Comparison of ENCODE assay signal across 9 cellular contexts in genomic region chr11:122756417-122756816, GRCh38.
DNase-seq lines count a peak whose midpoint lies in the region; ATAC-seq lines count a peak whose summit lies in the region.
"Had no signal": no experiment of that assay in that cellular context is flagged by ENCODE, and none has a peak within 500 bp of the region (broad histone marks: within the 10 kb centered on the region; RNA-seq: fewer than 3 reads in every experiment).

No MANE protein-coding gene starts in this region.

- no peaks in the 10 kb centered on the region for H3K9me3 Mint-ChIP-seq in naive thymus-derived CD4-positive, alpha-beta T cell

- H3K36me3 ChIP-seq in naive thymus-derived CD4-positive, alpha-beta T cell (ENCODE audit: control insufficient read depth in 2 of 3, insufficient read depth in 3 of 3, low read length in 3 of 3): no peaks in the 10 kb centered on the region

- no peaks in the 10 kb centered on the region for H3K27me3 ChIP-seq in naive thymus-derived CD4-positive, alpha-beta T cell (ENCODE audit: control insufficient read depth in 2 of 2, insufficient read depth in 2 of 2, low read length in 2 of 2)

- no peak overlapping the region for H3K27ac ChIP-seq in naive thymus-derived CD4-positive, alpha-beta T cell (ENCODE audit: low read depth, low read length)
- H3K27ac ChIP-seq: VCaP had no signal

- peak; percentile 26 for DNase-seq in activated naive CD4-positive, alpha-beta T cell treated with Interleukin-2 at 50 U/mL for 16 hours
- DNase-seq in activated naive CD4-positive, alpha-beta T cell treated with anti-CD3 and anti-CD28 coated beads, Interleukin-2, amount 50 U/mL, for 16 hours: no peak
- DNase-seq in KBM-7 (peak; percentile 89), NCI-H2227 (lab: John Stamatoyannopoulos, UW; ENCODE audit: unreplicated experiment) (no peak), NCI-H1436 treated with DMSO at 0.1 percent for 48 hours (lab: John Stamatoyannopoulos, UW) (no peak)
- peak; percentile 34 for DNase-seq in activated gamma-delta T cell treated with anti-CD3 and anti-CD28 coated beads, Interleukin-2, amount 50 U/mL, for 16 hours (ENCODE audit: low read depth)
- DNase-seq in naive thymus-derived CD4-positive, alpha-beta T cell: peak in 8 of 9 donors; percentile 25 to 67 (median 48)

- POLR2A ChIA-PET in naive thymus-derived CD4-positive, alpha-beta T cell (lab: Charles Lee): interaction anchor here (0.6 to 4.0 kb wide), 12 partner anchors 11 to 131 kb away, joined by 3 to 34 read pairs (median 8); partner anchors contain the start of gene UBASH3B

- peak; percentile 95 for ATAC-seq in naive thymus-derived CD4-positive, alpha-beta T cell
- no peak for ATAC-seq in HG03135 (IDR thresholded peaks at IDR 0.05; ENCODE audit: unreplicated experiment)

- in situ Hi-C loops in KBM-7 (cut with MboI; ENCODE audit: low pct_unique_long_range_greater_than_20kb, low sequenced_read_pairs): no loop called here

- H3K27me3 Mint-ChIP-seq in naive thymus-derived CD4-positive, alpha-beta T cell: peaks cover 0 to 11% (median 0%) of the 10 kb centered on the region in 5 donors

- H3K4me3 ChIP-seq in naive thymus-derived CD4-positive, alpha-beta T cell (ENCODE audit: low read length): no peak overlapping the region

- H3K9me3 ChIP-seq in naive thymus-derived CD4-positive, alpha-beta T cell (ENCODE audit: control insufficient read depth in 2 of 3, low read length in 3 of 3): no peaks in the 10 kb centered on the region

- peaks cover 26 to 81% (median 57%) of the 10 kb centered on the region in 7 donors for H3K4me1 Mint-ChIP-seq in naive thymus-derived CD4-positive, alpha-beta T cell

- H3K36me3 Mint-ChIP-seq in naive thymus-derived CD4-positive, alpha-beta T cell: peaks cover 0 to 6% (median 0%) of the 10 kb centered on the region in 5 donors

- intact Hi-C loops in naive thymus-derived CD4-positive, alpha-beta T cell (cut with micrococcal nuclease): loop anchor here in 1 of 2 donors (1.0 kb wide), 3 partner anchors 25 to 176 kb away; no protein-coding TSS in a partner anchor

- peaks cover 11 to 27% of the 10 kb centered on the region in 2 donors for H3K4me1 ChIP-seq in naive thymus-derived CD4-positive, alpha-beta T cell (ENCODE audit: control insufficient read depth in 2 of 2, insufficient read depth in 2 of 2, low read length in 2 of 2)

- peak overlapping the region in 3 of 10 donors; percentile 12 to 47 (median 37) for H3K4me3 Mint-ChIP-seq in naive thymus-derived CD4-positive, alpha-beta T cell

- peak overlapping the region; percentile 5 to 81 (median 65) for H3K27ac Mint-ChIP-seq in naive thymus-derived CD4-positive, alpha-beta T cell

- CTCF ChIA-PET in naive thymus-derived CD4-positive, alpha-beta T cell (lab: Charles Lee): interaction anchor here (0.5 to 8.7 kb wide), 30 partner anchors 11 to 179 kb away, joined by 3 to 88 read pairs (median 6); partner anchors contain the start of gene UBASH3B

Comparison
In these comparisons a context has a peak if more than half of its experiments do, and no peak if none do; other contexts are left out.
1. DNase-seq: peak in activated naive CD4-positive, alpha-beta T cell treated with Interleukin-2 at 50 U/mL for 16 hours (single experiment), KBM-7 (single experiment), activated gamma-delta T cell treated with anti-CD3 and anti-CD28 coated beads, Interleukin-2, amount 50 U/mL, for 16 hours (single experiment) and naive thymus-derived CD4-positive, alpha-beta T cell (8 of 9); none in activated naive CD4-positive, alpha-beta T cell treated with anti-CD3 and anti-CD28 coated beads, Interleukin-2, amount 50 U/mL, for 16 hours (single experiment), NCI-H2227 (single experiment) and NCI-H1436 treated with DMSO at 0.1 percent for 48 hours (single experiment).